ENCODE assay signal across 8 cellular contexts in the genomic region with DNA sequence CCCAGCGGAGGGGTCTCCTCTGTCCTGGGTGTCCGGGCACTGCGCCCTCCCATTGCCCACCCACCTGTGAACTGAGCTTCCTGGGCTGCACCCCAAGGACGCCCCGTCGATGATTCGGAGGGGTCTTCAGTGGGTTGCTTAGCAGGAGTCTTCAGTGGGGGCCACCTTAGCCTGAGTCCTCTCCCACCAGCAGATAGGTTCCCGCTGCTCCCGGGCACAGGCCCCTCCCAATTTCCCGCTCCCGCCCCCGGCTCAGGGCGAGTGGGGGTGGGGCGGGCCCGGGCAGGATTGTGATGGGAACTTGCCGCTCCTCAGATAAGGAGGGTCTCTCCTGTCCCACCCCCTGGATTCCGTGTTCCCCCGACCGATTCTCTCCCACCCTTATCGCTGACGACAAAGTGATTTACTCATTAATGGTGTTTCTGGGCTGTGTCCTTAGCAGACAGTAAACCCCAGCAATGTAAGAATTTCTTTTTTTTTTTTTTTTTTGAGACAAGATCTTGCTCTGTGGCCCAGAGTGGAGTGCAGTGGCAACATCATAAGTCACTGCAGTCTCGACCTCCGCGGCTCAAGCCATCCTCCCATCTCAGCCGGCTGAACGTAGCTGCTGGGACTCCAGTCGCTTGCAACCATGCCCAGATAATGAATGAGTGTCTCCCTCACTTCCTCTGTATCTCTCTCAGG.
DNase-seq lines count a peak whose midpoint lies in the region; ATAC-seq lines count a peak whose summit lies in the region.

No MANE protein-coding gene starts in this region.

- H3K4me1 ChIP-seq in iPS-20b (ENCODE audit: insufficient read depth, low read length), result 0 out of 2 replicates have a peak, but pooled peaks cover 4% of the 10 kb centered on the region

- DNase-seq in DMS79 treated with DMSO at 0.1 percent for 48 hours (lab: John Stamatoyannopoulos, UW) (peak; percentile 41), DMS79 (lab: John Stamatoyannopoulos, UW) (no peak), NCI-H146 treated with DMSO at 0.1 percent for 48 hours (lab: John Stamatoyannopoulos, UW; ENCODE audit: unreplicated experiment) (peak; percentile 18), anterior cingulate cortex (lab: John Stamatoyannopoulos, UW) (peak in 33 of 58 donors; percentile 13 to 89 (median 64)), NCI-H128 (lab: John Stamatoyannopoulos, UW; ENCODE audit: unreplicated experiment) (no peak)
- no peak for DNase-seq in stimulated activated naive CD8-positive, alpha-beta T cell treated with anti-CD3 and anti-CD28 coated beads, Interleukin-15, Interleukin-2, amounts not matched to agents 100 U/mL and 50 U/mL, for 24 hours

- H3K9ac ChIP-seq in iPS-20b (ENCODE audit: low read depth, low read length), result no peak overlapping the region

- no peak overlapping the region for H3K27ac ChIP-seq in iPS-20b (ENCODE audit: low read length)

- H3K36me3 ChIP-seq in iPS-20b (ENCODE audit: insufficient read depth, low read depth, low read length), result no peaks in the 10 kb centered on the region

- peak overlapping the region; percentile 65 for H3K4me3 ChIP-seq in iPS-20b (ENCODE audit: low read length)

- H3K9me3 ChIP-seq in iPS-20b (ENCODE audit: insufficient read depth, low read depth, low read length), result no peaks in the 10 kb centered on the region

- ATAC-seq in stimulated activated naive CD8-positive, alpha-beta T cell treated with anti-CD3 and anti-CD28 coated beads, Interleukin-15, Interleukin-2, amounts not matched to agents 100 U/mL and 50 U/mL, for 24 hours, result peak; percentile 8
- ATAC-seq in HG03457 (IDR thresholded peaks at IDR 0.05; ENCODE audit: unreplicated experiment), result no peak

- peaks cover 75% of the 10 kb centered on the region for H3K27me3 ChIP-seq in iPS-20b (ENCODE audit: insufficient read depth, low read length)

Comparison
In these comparisons a context has a peak if more than half of its experiments do, and no peak if none do; other contexts are left out.
1. DNase-seq: peak in DMS79 treated with DMSO at 0.1 percent for 48 hours (single experiment), NCI-H146 treated with DMSO at 0.1 percent for 48 hours (single experiment) and anterior cingulate cortex (33 of 58); none in DMS79 (single experiment), stimulated activated naive CD8-positive, alpha-beta T cell treated with anti-CD3 and anti-CD28 coated beads, Interleukin-15, Interleukin-2, amounts not matched to agents 100 U/mL and 50 U/mL, for 24 hours (single experiment) and NCI-H128 (single experiment).